Comparison of ENCODE assay signal across 8 cellular contexts in genomic region chr9:40991741-40992471, GRCh38.
DNase-seq lines count a peak whose midpoint lies in the region; ATAC-seq, FAIRE-seq and TF ChIP-seq lines count a peak whose summit lies in the region.
"Not testable (repeated sequence)": the region's sequence is repeated elsewhere in the genome, so short reads cannot be mapped to it uniquely, and the experiment has no call there.

No MANE protein-coding gene starts in this region.

- ATAC-seq in GM21423 (IDR thresholded peaks at IDR 0.05; ENCODE audit: unreplicated experiment) (peak; percentile 100), HG03521 (IDR thresholded peaks at IDR 0.05; ENCODE audit: unreplicated experiment) (peak; percentile 100), K562 (peak; percentile 99), left cardiac atrium (peak; percentile 100), omental fat pad (ENCODE audit: low FRiP score) (peak; percentile 100)
- ATAC-seq in stimulated activated memory B cell treated with anti-CD40 and anti-IgM and Interleukin-4, amounts not matched to agents 10 μg/mL and 1 μg/mL and 100 μg/mL, for 72 hours: peak; percentile 100

- POLR2A ChIA-PET in K562 (lab: Yijun Ruan, JAX): not testable (repeated sequence)

- TF ChIP-seq POLR2A in K562 (conservative IDR thresholded peaks at IDR 0.05): peak; percentile 80

- WGBS in K562 (ENCODE audit: insufficient coverage, low coverage, missing lambda C conversion rate): 3% methylated on average over 54 of the region's 54 CpGs

- peak; percentile 62 for TF ChIP-seq EP300 in K562 (IDR thresholded peaks at IDR 0.05; ENCODE audit: low read length)

- peak overlapping the region; percentile 99 for H2AFZ ChIP-seq in K562 (ENCODE audit: low read depth, low read length)

- BruUV-seq in K562 (replicated peaks; lab: Mats Ljungman, UMichigan): TSS peak; percentile 81

- H3K79me2 ChIP-seq in K562 (ENCODE audit: control insufficient read depth, insufficient read depth, low read length): peaks cover 24% of the 10 kb centered on the region

- not testable (repeated sequence) for H3K9me3 Mint-ChIP-seq in stimulated activated memory B cell treated with anti-CD40 and anti-IgM and Interleukin-4, amounts not matched to agents 10 μg/mL and 1 μg/mL and 100 μg/mL, for 72 hours

- H3K9ac ChIP-seq in K562 (ENCODE audit: insufficient read depth in 1 of 2, low read depth in 2 of 2, low read length in 2 of 2): peak overlapping the region; percentile 91 to 98

- peaks cover 25% of the 10 kb centered on the region for H3K4me1 Mint-ChIP-seq in stimulated activated memory B cell treated with anti-CD40 and anti-IgM and Interleukin-4, amounts not matched to agents 10 μg/mL and 1 μg/mL and 100 μg/mL, for 72 hours

- H3K27ac Mint-ChIP-seq in stimulated activated memory B cell treated with anti-CD40 and anti-IgM and Interleukin-4, amounts not matched to agents 10 μg/mL and 1 μg/mL and 100 μg/mL, for 72 hours: not testable (repeated sequence)

- TF ChIP-seq RAD21 in K562 (CRISPR knock-in tag; conservative IDR thresholded peaks at IDR 0.05 in 1 of 2, IDR thresholded peaks at IDR 0.05 in 1 of 2): not testable (repeated sequence)

- peak overlapping the region; percentile 97 for H3K27ac ChIP-seq in K562 (ENCODE audit: extremely low read depth, low read depth, low read length)

- intact Hi-C loops in K562 (cut with micrococcal nuclease); left cardiac atrium (cut with DNase I): not testable (repeated sequence)

- peaks cover 27% of the 10 kb centered on the region for H3K36me3 Mint-ChIP-seq in stimulated activated memory B cell treated with anti-CD40 and anti-IgM and Interleukin-4, amounts not matched to agents 10 μg/mL and 1 μg/mL and 100 μg/mL, for 72 hours

- H4K20me1 ChIP-seq in K562 (replicated peaks; ENCODE audit: control insufficient read depth, insufficient read depth, low read length): not testable (repeated sequence)

- not testable (repeated sequence) for H3K9me3 ChIP-seq in K562 (replicated peaks; ENCODE audit: control insufficient read depth, insufficient read depth, low read depth, low read length)

- H3K4me3 ChIP-seq in K562: peak overlapping the region; percentile 64

- H3K4me1 ChIP-seq in K562 (replicated peaks in 1 of 2; ENCODE audit: control insufficient read depth in 2 of 2, insufficient read depth in 2 of 2, low read length in 2 of 2): not testable (repeated sequence)

- CTCF ChIA-PET in K562 (lab: Yijun Ruan, JAX; ENCODE audit: low intra/inter-chr PET ratio): not testable (repeated sequence)

- H3K4me2 ChIP-seq in K562 (ENCODE audit: insufficient read depth, low read length): peak overlapping the region; percentile 92

- TF ChIP-seq CTCF in K562 (IDR thresholded peaks at IDR 0.05 in 2 of 3, conservative IDR thresholded peaks at IDR 0.05 in 1 of 3; ENCODE audit: insufficient read depth in 2 of 3, low read depth in 1 of 3, low read length in 3 of 3): peak; percentile 85 to 88 (median 86)
- TF ChIP-seq CTCF in omental fat pad (IDR thresholded peaks at IDR 0.05): not testable (repeated sequence)

- H3K36me3 ChIP-seq in K562 (ENCODE audit: control insufficient read depth, insufficient read depth, low read length): not testable (repeated sequence)

- FAIRE-seq in K562 (lab: Jason Lieb, UNC): not testable (repeated sequence)

- not testable (repeated sequence) for H3K4me3 Mint-ChIP-seq in stimulated activated memory B cell treated with anti-CD40 and anti-IgM and Interleukin-4, amounts not matched to agents 10 μg/mL and 1 μg/mL and 100 μg/mL, for 72 hours

- H3K9me1 ChIP-seq in K562 (ENCODE audit: control insufficient read depth, insufficient read depth, low read length): not testable (repeated sequence)

- not testable (repeated sequence) for H3K27me3 ChIP-seq in K562 (ENCODE audit: control insufficient read depth in 2 of 2, insufficient read depth in 2 of 2, low read length in 2 of 2)

- not testable (repeated sequence) for H3K27me3 Mint-ChIP-seq in stimulated activated memory B cell treated with anti-CD40 and anti-IgM and Interleukin-4, amounts not matched to agents 10 μg/mL and 1 μg/mL and 100 μg/mL, for 72 hours

- in situ Hi-C loops in K562 (cut with MboI): not testable (repeated sequence)

- peak; percentile 99 for DNase-seq in Daoy (ENCODE audit: low read depth)
- DNase-seq in T-helper 9 cell: peak; percentile 99
- DNase-seq in K562 (ENCODE audit: extremely low read depth in 1 of 4, low spot score in 3 of 4): peak; percentile 63 to 97 (median 70)
- DNase-seq in left cardiac atrium: peak; percentile 97
- peak; percentile 87 for DNase-seq in omental fat pad (ENCODE audit: low spot score)

TF ChIP-seq in K562, 482 proteins besides CTCF, POLR2A, EP300 and RAD21 (continues in another document):
- TF ChIP-seq ZNF639 (CRISPR knock-in tag; conservative IDR thresholded peaks at IDR 0.05 in 1 of 2, IDR thresholded peaks at IDR 0.05 in 1 of 2) (peak in 1 of 2 experiments; percentile 91; a peak in 1 of 4 replicates), SUPT5H (IDR thresholded peaks at IDR 0.05) (peak; percentile 69; the same call in 1 of the 2 replicates), CC2D1A (IDR thresholded peaks at IDR 0.05) (peak; percentile 59; the same call in 1 of the 2 replicates), KDM1A (IDR thresholded peaks at IDR 0.05) (peak; percentile 58 to 63; a peak in 3 of 4 replicates), SPI1 (IDR thresholded peaks at IDR 0.05; ENCODE audit: borderline replicate concordance, low read depth, low read length) (peak; percentile 42; the same call in 1 of the 2 replicates), NR2C2 (tag; IDR thresholded peaks at IDR 0.05) (peak; percentile 95), MYC (IDR thresholded peaks at IDR 0.05; ENCODE audit: low read depth, low read length) (peak; percentile 78), SIN3B (IDR thresholded peaks at IDR 0.05; ENCODE audit: low read depth) (peak; percentile 21; the same call in 1 of the 2 replicates), ZBTB2 (IDR thresholded peaks at IDR 0.05) (peak; percentile 45; the same call in 1 of the 2 replicates), KDM5B (IDR thresholded peaks at IDR 0.05; ENCODE audit: insufficient replicate concordance, low read depth, low read length) (peak; percentile 86), POLR2AphosphoS5 (IDR thresholded peaks at IDR 0.05; ENCODE audit: control insufficient read depth, insufficient read depth, low read depth, low read length) (peak; percentile 90), ATF6 (CRISPR knock-in tag; IDR thresholded peaks at IDR 0.05) (peak; percentile 95), NRF1 (conservative IDR thresholded peaks at IDR 0.05 in 1 of 2, IDR thresholded peaks at IDR 0.05 in 1 of 2) (peak; percentile 54 to 68), MTA3 (IDR thresholded peaks at IDR 0.05; ENCODE audit: borderline replicate concordance) (peak; percentile 99)
- not testable (repeated sequence) for TF ChIP-seq NR2C2 (CRISPR knock-in tag; IDR thresholded peaks at IDR 0.05); MYC (CRISPR knock-in tag; IDR thresholded peaks at IDR 0.05; ENCODE audit: borderline replicate concordance, low read depth)

Comparison
In these comparisons a context has a peak if more than half of its experiments do, and no peak if none do; other contexts are left out.
1. Peak in every context shown above with its lines: DNase-seq, ATAC-seq, H3K4me3 ChIP-seq and H3K27ac ChIP-seq.